In genomic region chr4:45661893-45662292, GRCh38 we compare ENCODE assay signal across 35 cellular contexts.
DNase-seq lines count a peak whose midpoint lies in the region; FAIRE-seq and TF ChIP-seq lines count a peak whose summit lies in the region.
"Had no signal": no experiment of that assay in that cellular context is flagged by ENCODE, and none has a peak within 500 bp of the region (broad histone marks: within the 10 kb centered on the region; RNA-seq: fewer than 3 reads in every experiment).

No MANE protein-coding gene starts in this region.

- peak; percentile 76 for TF ChIP-seq EP300 in neural cell (conservative IDR thresholded peaks at IDR 0.05; ENCODE audit: poor library complexity, severe bottlenecking)

- H3K9ac ChIP-seq in SK-N-MC (ENCODE audit: insufficient read length) (no peak overlapping the region), neural cell (ENCODE audit: low read length) (no peak overlapping the region)
- H3K9ac ChIP-seq: BLaER1; BLaER1 treated with 17β-estradiol and CSF1 and Interleukin-3, amounts not matched to agents 10 nM and 100 nM had no signal

- WGBS in small intestine, 3 donors: 64 to 78% (median 69%) methylated on average over 3 of the region's 3 CpGs

- H3K4me3 ChIP-seq in SK-N-MC (no peak overlapping the region), neural cell (ENCODE audit: low read length) (no peak overlapping the region), small intestine (ENCODE audit: low read depth in 1 of 2, low read length in 2 of 2) (no peak overlapping the region), left ventricle myocardium inferior (no peak overlapping the region)
- H3K4me3 ChIP-seq: A549; BLaER1; BLaER1 treated with 17β-estradiol and CSF1 and Interleukin-3, amounts not matched to agents 10 nM and 100 nM had no signal

- H3K27ac ChIP-seq in SK-N-MC (peak overlapping the region; percentile 81; the same call in 1 of the 2 replicates), neural cell (ENCODE audit: low read length) (no peak overlapping the region), small intestine (ENCODE audit: low read depth in 1 of 2, low read length in 1 of 2) (no peak overlapping the region), left ventricle myocardium inferior (replicated peaks) (no peak overlapping the region)
- H3K27ac ChIP-seq: 22Rv1; A549; BLaER1; BLaER1 treated with 17β-estradiol and CSF1 and Interleukin-3, amounts not matched to agents 10 nM and 100 nM; C4-2B had no signal

- H3K9me3 ChIP-seq in SK-N-MC (ENCODE audit: low read depth, low read length): no peaks in the 10 kb centered on the region
- H3K9me3 ChIP-seq in neural cell (ENCODE audit: low read length): no peaks in the 10 kb centered on the region
- H3K9me3 ChIP-seq in small intestine (ENCODE audit: control insufficient read depth, low read depth): no peaks in the 10 kb centered on the region
- no peaks in the 10 kb centered on the region for H3K9me3 ChIP-seq in left ventricle myocardium inferior (replicated peaks)
- H3K9me3 ChIP-seq: A549; BE2C; BLaER1; BLaER1 treated with 17β-estradiol and CSF1 and Interleukin-3, amounts not matched to agents 10 nM and 100 nM; Caco-2 had no signal

- no peak for TF ChIP-seq RAD21 in neural cell (conservative IDR thresholded peaks at IDR 0.05)

- no peak for DNase-seq in SK-N-MC (ENCODE audit: low read depth, low spot score)
- DNase-seq in putamen (ENCODE audit: low spot score): peak; percentile 12
- no peak for DNase-seq in small intestine
- DNase-seq in cerebellar cortex (ENCODE audit: low spot score): no peak
- DNase-seq in left ventricle myocardium inferior: no peak
- no peak for DNase-seq in HTR-8/SVneo (ENCODE audit: insufficient read length, low spot score)
- DNase-seq in ecto neural progenitor cell (ENCODE audit: low spot score): no peak
- DNase-seq: 8988T; ACHN; AML-193; BE2C; C1 segment of cervical spinal cord; Caco-2; Calu3; CD4-positive, alpha-beta memory T cell; CD4-positive, alpha-beta T cell; CD4-positive, CD25-positive, alpha-beta regulatory T cell; CD8-positive, alpha-beta memory T cell; CD8-positive, alpha-beta T cell; COR-L47; DMS 273 treated with DMSO at 0.1 percent for 48 hours; DMS153; DMS53; DMS79; DMS79 treated with DMSO at 0.1 percent for 48 hours; DND-41; EL had no signal

- H3K27me3 ChIP-seq in neural cell (ENCODE audit: insufficient read depth, low read depth, low read length): no peaks in the 10 kb centered on the region
- H3K27me3 ChIP-seq in small intestine (ENCODE audit: control insufficient read depth in 2 of 2, insufficient read depth in 2 of 2, low read length in 2 of 2): no peaks in the 10 kb centered on the region
- no peaks in the 10 kb centered on the region for H3K27me3 ChIP-seq in left ventricle myocardium inferior (ENCODE audit: low read depth)
- H3K27me3 ChIP-seq: BE2C; BLaER1; BLaER1 treated with 17β-estradiol and CSF1 and Interleukin-3, amounts not matched to agents 10 nM and 100 nM had no signal

- FAIRE-seq in small intestine (lab: Jason Lieb, UNC) (peak; percentile 65), HTR-8/SVneo (lab: Jason Lieb, UNC) (no peak)
- FAIRE-seq: A204.1, A549, D721Med had no signal

- H3K4me1 ChIP-seq in small intestine (ENCODE audit: control insufficient read depth in 2 of 2, insufficient read depth in 1 of 2, low read depth in 1 of 2, low read length in 1 of 2) (no peaks in the 10 kb centered on the region), left ventricle myocardium inferior (peaks cover 13% of the 10 kb centered on the region)
- H3K4me1 ChIP-seq: A549; BE2C; BLaER1; BLaER1 treated with 17β-estradiol and CSF1 and Interleukin-3, amounts not matched to agents 10 nM and 100 nM; Caco-2 had no signal

- H3F3A ChIP-seq in neural cell (ENCODE audit: insufficient read depth, low read length, poor library complexity, severe bottlenecking): no peaks in the 10 kb centered on the region

- no peak overlapping the region for H2AFZ ChIP-seq in neural cell (ENCODE audit: low read depth, low read length)

- H3K79me2 ChIP-seq in neural cell (replicated peaks; ENCODE audit: insufficient read depth, low read length): no peaks in the 10 kb centered on the region

- intact Hi-C loops in left ventricle myocardium inferior (cut with micrococcal nuclease): no loop called here

- H3K9me2 ChIP-seq in neural cell (ENCODE audit: insufficient read depth, low read length): no peaks in the 10 kb centered on the region

- no peak for TF ChIP-seq CTCF in neural cell (IDR thresholded peaks at IDR 0.05; ENCODE audit: poor library complexity, severe bottlenecking)
- TF ChIP-seq CTCF in left ventricle myocardium inferior (IDR thresholded peaks at IDR 0.05; ENCODE audit: borderline replicate concordance): no peak

- H3K36me3 ChIP-seq in SK-N-MC (ENCODE audit: insufficient read depth, low read length) (no peaks in the 10 kb centered on the region), neural cell (ENCODE audit: insufficient read depth, low read length) (no peaks in the 10 kb centered on the region), small intestine (ENCODE audit: control insufficient read depth in 2 of 2, insufficient read depth in 2 of 2, low read length in 2 of 2) (no peaks in the 10 kb centered on the region), left ventricle myocardium inferior (no peaks in the 10 kb centered on the region)
- H3K36me3 ChIP-seq: BE2C; BLaER1; BLaER1 treated with 17β-estradiol and CSF1 and Interleukin-3, amounts not matched to agents 10 nM and 100 nM had no signal

- no peak overlapping the region for H3K4me2 ChIP-seq in neural cell (ENCODE audit: low read length)
- H3K4me2 ChIP-seq: A549; BLaER1; BLaER1 treated with 17β-estradiol and CSF1 and Interleukin-3, amounts not matched to agents 10 nM and 100 nM had no signal

- no peaks in the 10 kb centered on the region for H4K20me1 ChIP-seq in neural cell (ENCODE audit: insufficient read depth)
- H4K20me1 ChIP-seq: BLaER1; BLaER1 treated with 17β-estradiol and CSF1 and Interleukin-3, amounts not matched to agents 10 nM and 100 nM had no signal

TF ChIP-seq in neural cell, 6 proteins besides CTCF, POLR2A, EP300 and RAD21:
- TF ChIP-seq POLR2AphosphoS5 (IDR thresholded peaks at IDR 0.05) (peak; percentile 56), MXI1 (conservative IDR thresholded peaks at IDR 0.05; ENCODE audit: poor library complexity, severe bottlenecking) (no peak)
